In the genomic region with DNA sequence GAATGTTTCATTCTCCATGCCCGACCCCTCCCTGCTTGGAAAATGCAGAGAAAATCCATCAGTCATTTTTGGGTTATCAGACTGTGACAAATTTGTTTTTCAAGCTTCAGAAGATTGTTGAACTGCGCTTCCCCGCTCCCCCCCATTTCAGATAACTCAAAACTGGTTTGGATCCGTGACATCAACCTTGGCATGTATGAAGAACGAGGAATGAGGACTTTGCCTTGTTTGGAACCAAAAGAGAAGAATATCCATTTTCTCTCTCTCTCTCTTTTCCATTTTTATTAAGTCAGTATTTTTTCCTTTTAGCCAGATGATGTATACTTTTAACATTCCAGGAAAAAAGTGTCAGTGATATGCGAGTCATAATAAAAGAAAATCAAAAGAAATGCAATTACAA, we compare ENCODE assay signal across 27 cellular contexts.
A peak's percentile ranks its signal among the peaks of the same experiment; 100 is the strongest.
DNase-seq lines count a peak whose midpoint lies in the region; ATAC-seq and TF ChIP-seq lines count a peak whose summit lies in the region.
"Had no signal": no experiment of that assay in that cellular context is flagged by ENCODE, and none has a peak within 500 bp of the region (broad histone marks: within the 10 kb centered on the region; RNA-seq: fewer than 3 reads in every experiment).

No MANE protein-coding gene starts in this region.

- H3K4me3 Mint-ChIP-seq in MCF 10A (ENCODE audit: unreplicated experiment) = no peak overlapping the region
- H3K4me3 Mint-ChIP-seq: activated CD4-positive, alpha-beta memory T cell treated with anti-CD3 and anti-CD28 coated beads, Interleukin-2, amount 10 ng/mL, durations not matched to agents 7 days and 5 days; B cell; H9; naive thymus-derived CD4-positive, alpha-beta T cell; stimulated activated naive CD8-positive, alpha-beta T cell treated with anti-CD3 and anti-CD28 coated beads, Interleukin-15, Interleukin-2, amounts not matched to agents 100 ng/mL and 50 ng/mL, for 24 hours had no signal

- H3K27ac ChIP-seq in mammary epithelial cell (ENCODE audit: insufficient read depth, low read depth, low read length) = no peak overlapping the region
- H3K27ac ChIP-seq in right lobe of liver = peak overlapping the region; percentile 3 to 96 (median 91)
- peak overlapping the region; percentile 56 to 65 for H3K27ac ChIP-seq in tibial artery
- H3K27ac ChIP-seq: cardiac muscle cell had no signal

- H3K4me1 ChIP-seq in mammary epithelial cell (ENCODE audit: insufficient read depth, low read length) = no peaks in the 10 kb centered on the region
- H3K4me1 ChIP-seq in adipocyte (ENCODE audit: control insufficient read depth, insufficient read depth, low read length) = peaks cover 41% of the 10 kb centered on the region
- peaks cover 0 to 21% (median 11%) of the 10 kb centered on the region in 4 donors for H3K4me1 ChIP-seq in right lobe of liver
- peaks cover 0 to 59% (median 47%) of the 10 kb centered on the region in 4 donors for H3K4me1 ChIP-seq in tibial artery

- H2AFZ ChIP-seq in mammary epithelial cell (ENCODE audit: low read depth, low read length) = no peak overlapping the region

- no peak overlapping the region for H3K9ac ChIP-seq in mammary epithelial cell (ENCODE audit: insufficient read depth, low read length)
- H3K9ac ChIP-seq in adipocyte (ENCODE audit: low read length) = peak overlapping the region; percentile 65

- DNase-seq in MCF 10A (ENCODE audit: unreplicated experiment) (no peak), mammary epithelial cell (no peak), adipocyte (ENCODE audit: low read depth) (no peak), right lobe of liver (no peak), tibial artery (no peak), KBM-7 (no peak), GDM1 (lab: John Stamatoyannopoulos, UW) (no peak)
- DNase-seq in activated effector memory CD4-positive, alpha-beta T cell treated with anti-CD3 and anti-CD28 coated beads, Interleukin-2, amount 50 U/mL, for 16 hours = no peak
- DNase-seq: activated CD4-positive, alpha-beta memory T cell treated with anti-CD3 and anti-CD28 coated beads, Interleukin-2, amount 10 ng/mL, durations not matched to agents 7 days and 5 days; activated CD4-positive, alpha-beta T cell treated with anti-CD3 and anti-CD28 coated beads for 1 hour; activated gamma-delta T cell treated with Interleukin-2 at 50 U/mL for 16 hours; amygdala; cortex of kidney; esophagus squamous epithelium; H9; hippocampal formation; left colon; naive thymus-derived CD4-positive, alpha-beta T cell; NCI-H1048; NCI-H1694; nucleus accumbens; SIG-M5; trophoblast cell had no signal

- dilution Hi-C loops in mammary epithelial cell (cut with HindIII; ENCODE audit: low sequenced_read_pairs) = no loop called here

- H3K36me3 Mint-ChIP-seq in MCF 10A (ENCODE audit: insufficient read depth, unreplicated experiment) = no peaks in the 10 kb centered on the region

- H3K27me3 Mint-ChIP-seq in MCF 10A (ENCODE audit: insufficient read depth, unreplicated experiment) = no peaks in the 10 kb centered on the region
- H3K27me3 Mint-ChIP-seq: activated CD4-positive, alpha-beta memory T cell treated with anti-CD3 and anti-CD28 coated beads, Interleukin-2, amount 10 ng/mL, durations not matched to agents 7 days and 5 days; B cell; naive thymus-derived CD4-positive, alpha-beta T cell; stimulated activated naive CD8-positive, alpha-beta T cell treated with anti-CD3 and anti-CD28 coated beads, Interleukin-15, Interleukin-2, amounts not matched to agents 100 ng/mL and 50 ng/mL, for 24 hours had no signal

- BruUV-seq in MCF 10A (replicated peaks; lab: Mats Ljungman, UMichigan) = TSS peak; percentile 91
- BruUV-seq in mammary epithelial cell (replicated peaks; lab: Mats Ljungman, UMichigan) = no TSS peak

- 72% methylated on average over 6 of the region's 6 CpGs for WGBS in mammary epithelial cell (ENCODE audit: low coverage, missing lambda C conversion rate)
- 46% methylated on average over 6 of the region's 6 CpGs for WGBS in right lobe of liver (ENCODE audit: insufficient coverage, low coverage, low lambda C conversion rate, missing lambda C conversion rate)

- H3K9me3 Mint-ChIP-seq in MCF 10A (ENCODE audit: unreplicated experiment) = no peaks in the 10 kb centered on the region
- H3K9me3 Mint-ChIP-seq: activated CD4-positive, alpha-beta memory T cell treated with anti-CD3 and anti-CD28 coated beads, Interleukin-2, amount 10 ng/mL, durations not matched to agents 7 days and 5 days; H9; stimulated activated naive CD8-positive, alpha-beta T cell treated with anti-CD3 and anti-CD28 coated beads, Interleukin-15, Interleukin-2, amounts not matched to agents 100 ng/mL and 50 ng/mL, for 24 hours had no signal

- H3K9me3 ChIP-seq in mammary epithelial cell (replicated peaks; ENCODE audit: insufficient read depth, low read length) = no peaks in the 10 kb centered on the region
- no peaks in the 10 kb centered on the region for H3K9me3 ChIP-seq in adipocyte (ENCODE audit: control insufficient read depth, low read length)
- H3K9me3 ChIP-seq in right lobe of liver = no peaks in the 10 kb centered on the region
- no peaks in the 10 kb centered on the region for H3K9me3 ChIP-seq in tibial artery
- H3K9me3 ChIP-seq: esophagus squamous epithelium had no signal

- no peaks in the 10 kb centered on the region for H4K20me1 ChIP-seq in mammary epithelial cell (ENCODE audit: insufficient read depth, low read length)

- H3K27me3 ChIP-seq in mammary epithelial cell (ENCODE audit: insufficient read depth, low read length) (no peaks in the 10 kb centered on the region), adipocyte (replicated peaks; ENCODE audit: control insufficient read depth, insufficient read depth, low read length) (no peaks in the 10 kb centered on the region), right lobe of liver (no peaks in the 10 kb centered on the region), tibial artery (no peaks in the 10 kb centered on the region)
- H3K27me3 ChIP-seq: cardiac muscle cell, esophagus squamous epithelium had no signal

- POLR2A ChIA-PET in MCF 10A (lab: Yijun Ruan, JAX) = interaction anchor here (0.6 to 1.1 kb wide), 3 partner anchors 9 to 279 kb away, joined by 3 to 6 read pairs (median 3); no protein-coding TSS in a partner anchor

- no peak overlapping the region for H3K4me2 ChIP-seq in mammary epithelial cell (ENCODE audit: insufficient read depth, low read depth, low read length)

- peaks cover 6% of the 10 kb centered on the region for H3K4me1 Mint-ChIP-seq in MCF 10A (ENCODE audit: insufficient read depth, unreplicated experiment)

- TF ChIP-seq POLR2A in right lobe of liver (IDR thresholded peaks at IDR 0.05) = no peak

- intact Hi-C loops in MCF 10A (cut with micrococcal nuclease) = no loop called here
- intact Hi-C loops in mammary epithelial cell (cut with micrococcal nuclease) = no loop called here
- intact Hi-C loops in right lobe of liver (cut with DNase I) = no loop called here
- intact Hi-C loops in tibial artery (cut with DNase I; ENCODE audit: low total_unique reads) = loop anchor here (10.0 kb wide), 1 partner anchor 433 kb away; a partner anchor contains a TSS

- H3K36me3 ChIP-seq in mammary epithelial cell (ENCODE audit: insufficient read depth, low read length) (no peaks in the 10 kb centered on the region), adipocyte (ENCODE audit: control insufficient read depth, insufficient read depth, low read length, severe bottlenecking) (no peaks in the 10 kb centered on the region), right lobe of liver (no peaks in the 10 kb centered on the region), tibial artery (no peaks in the 10 kb centered on the region)
- H3K36me3 ChIP-seq: cardiac muscle cell, esophagus squamous epithelium had no signal

- in situ Hi-C loops in mammary epithelial cell (cut with MboI; ENCODE audit: low sequenced_read_pairs in 2 of 2) (loop anchor here (25.0 kb wide), 1 partner anchor 289 kb away; no protein-coding TSS in a partner anchor), KBM-7 (cut with MboI; ENCODE audit: low pct_unique_long_range_greater_than_20kb, low sequenced_read_pairs) (loop anchor here (25.0 kb wide), 1 partner anchor 164 kb away; a partner anchor contains a TSS)

- ATAC-seq in right lobe of liver = peak; percentile 71 to 76 (median 73)
- ATAC-seq: left colon; naive thymus-derived CD4-positive, alpha-beta T cell; Panc1 had no signal

- peak overlapping the region; percentile 68 for H3K27ac Mint-ChIP-seq in MCF 10A (ENCODE audit: low read depth, unreplicated experiment)
- H3K27ac Mint-ChIP-seq: activated CD4-positive, alpha-beta memory T cell treated with anti-CD3 and anti-CD28 coated beads, Interleukin-2, amount 10 ng/mL, durations not matched to agents 7 days and 5 days; H9; stimulated activated naive CD8-positive, alpha-beta T cell treated with anti-CD3 and anti-CD28 coated beads, Interleukin-15, Interleukin-2, amounts not matched to agents 100 ng/mL and 50 ng/mL, for 24 hours had no signal

- H3K79me2 ChIP-seq in mammary epithelial cell (ENCODE audit: insufficient read depth, low read length) = no peaks in the 10 kb centered on the region

- no peak overlapping the region for H3K4me3 ChIP-seq in mammary epithelial cell (replicated peaks in 1 of 3; ENCODE audit: insufficient read depth in 1 of 3, low read depth in 2 of 3, low read length in 3 of 3)
- H3K4me3 ChIP-seq in adipocyte (ENCODE audit: low read length) = no peak overlapping the region
- no peak overlapping the region for H3K4me3 ChIP-seq in right lobe of liver
- no peak overlapping the region for H3K4me3 ChIP-seq in tibial artery
- H3K4me3 ChIP-seq: cardiac muscle cell, esophagus squamous epithelium had no signal

- CTCF ChIA-PET in MCF 10A (lab: Yijun Ruan, JAX) (interaction anchor here (1.0 to 1.1 kb wide), 2 partner anchors 79 to 171 kb away, joined by 3 read pairs; no protein-coding TSS in a partner anchor), mammary epithelial cell (lab: Charles Lee; ENCODE audit: low non-redundant PET) (no interaction called here)

- TF ChIP-seq CTCF in MCF 10A (IDR thresholded peaks at IDR 0.05; ENCODE audit: unreplicated experiment) = no peak
- TF ChIP-seq CTCF in mammary epithelial cell (conservative IDR thresholded peaks at IDR 0.05 in 1 of 2, IDR thresholded peaks at IDR 0.05 in 1 of 2; ENCODE audit: extremely low read depth in 1 of 2, insufficient read depth in 1 of 2, low read depth in 1 of 2, low read length in 2 of 2) = no peak
- no peak for TF ChIP-seq CTCF in right lobe of liver (IDR thresholded peaks at IDR 0.05)
- no peak for TF ChIP-seq CTCF in tibial artery (IDR thresholded peaks at IDR 0.05)
